ENCODE assay signal across 14 cellular contexts in genomic region chr1:110616587-110616986, GRCh38. TPM values are rescaled to one million over a fixed set of nuclear protein-coding genes. Genes with fewer than 3 reads are reported as not detected.
DNase-seq lines count a peak whose midpoint lies in the region; ATAC-seq and TF ChIP-seq lines count a peak whose summit lies in the region.
"Had no signal": no experiment of that assay in that cellular context is flagged by ENCODE, and none has a peak within 500 bp of the region (broad histone marks: within the 10 kb centered on the region; RNA-seq: fewer than 3 reads in every experiment).

No MANE protein-coding gene starts in this region.

- in situ Hi-C loops in ACHN (cut with HindIII; ENCODE audit: low pct_ligation_motif_present, low pct_unique_long_range_greater_than_20kb, low sequenced_read_pairs) = no loop called here

- peaks cover 44% of the 10 kb centered on the region for H3K27me3 Mint-ChIP-seq in brain

- H3K36me3 ChIP-seq in upper lobe of left lung = no peaks in the 10 kb centered on the region
- H3K36me3 ChIP-seq: neural progenitor cell, thoracic aorta had no signal

- peaks cover 39% of the 10 kb centered on the region for H3K4me1 Mint-ChIP-seq in brain

- peaks cover 0 to 14% (median 11%) of the 10 kb centered on the region in 4 donors for H3K4me1 ChIP-seq in upper lobe of left lung

- no peaks in the 10 kb centered on the region for H3K36me3 Mint-ChIP-seq in brain
- H3K36me3 Mint-ChIP-seq: neural progenitor cell, WTC11 had no signal

- no peak overlapping the region for H3K4me3 Mint-ChIP-seq in brain
- H3K4me3 Mint-ChIP-seq: neural progenitor cell, WTC11 had no signal

- TF ChIP-seq EP300 in upper lobe of left lung (IDR thresholded peaks at IDR 0.05) = no peak

- peaks cover 0 to 9% (median 0%) of the 10 kb centered on the region in 5 experiments for H3K9me3 Mint-ChIP-seq in brain
- H3K9me3 Mint-ChIP-seq: neural progenitor cell, WTC11 had no signal

- TF ChIP-seq CTCF in brain (conservative IDR thresholded peaks at IDR 0.05) (no peak), upper lobe of left lung (IDR thresholded peaks at IDR 0.05) (no peak)

- peak; percentile 60 for DNase-seq in ACHN
- peak; percentile 41 for DNase-seq in ELR (ENCODE audit: low read depth)
- peak; percentile 56 for DNase-seq in NCI-H2196 treated with DMSO at 0.1 percent for 48 hours (lab: John Stamatoyannopoulos, UW; ENCODE audit: unreplicated experiment)
- no peak for DNase-seq in upper lobe of left lung
- DNase-seq in cortex of kidney (lab: John Stamatoyannopoulos, UW) = no peak
- DNase-seq: activated naive CD4-positive, alpha-beta T cell treated with anti-CD3 and anti-CD28 coated beads, Interleukin-2, amount 50 U/mL, for 16 hours; effector memory CD4-positive, alpha-beta T cell; stimulated activated CD4-positive, alpha-beta T cell treated with anti-CD3 and anti-CD28 coated beads, Interleukin-4, amount 100 ng/mL, for 1 hour had no signal

- no peak overlapping the region for H3K4me3 ChIP-seq in upper lobe of left lung
- H3K4me3 ChIP-seq: neural progenitor cell, thoracic aorta had no signal

- H3K27ac ChIP-seq in upper lobe of left lung = no peak overlapping the region
- H3K27ac ChIP-seq: neural progenitor cell, thoracic aorta had no signal

- TF ChIP-seq POLR2A in upper lobe of left lung (IDR thresholded peaks at IDR 0.05) = no peak

- peak overlapping the region in 4 of 5 experiments; percentile 12 to 84 (median 30) for H3K27ac Mint-ChIP-seq in brain
- H3K27ac Mint-ChIP-seq: neural progenitor cell, WTC11 had no signal

- no peaks in the 10 kb centered on the region for H3K27me3 ChIP-seq in upper lobe of left lung

- H3K9me3 ChIP-seq in upper lobe of left lung = no peaks in the 10 kb centered on the region
- H3K9me3 ChIP-seq: thoracic aorta had no signal

- 14 to 16% methylated on average over 3 of the region's 3 CpGs for WGBS in upper lobe of left lung, 2 donors

- ATAC-seq in upper lobe of left lung (ENCODE audit: low FRiP score in 2 of 2) = no peak
- no peak for ATAC-seq in HG02588 (IDR thresholded peaks at IDR 0.05; ENCODE audit: unreplicated experiment)
- ATAC-seq in HG02885 (IDR thresholded peaks at IDR 0.05; ENCODE audit: poor library complexity, unreplicated experiment) = no peak

RNA-seq across cellular contexts. Expression of gene KCNA2, which starts 10.4 kb away (rescaled TPM):
- polyA plus RNA-seq in brain (ENCODE audit: insufficient read depth, low read depth, low replicate concordance) = 4.9 TPM
- total RNA-seq in upper lobe of left lung = under 1 TPM; under 0.01 to 0.77 (median 0.23) TPM

RNA-seq across cellular contexts. Expression of gene KCNA3, which starts 58.2 kb away (rescaled TPM):
- polyA plus RNA-seq in brain (ENCODE audit: insufficient read depth, low read depth, low replicate concordance) = 4.5 TPM
- total RNA-seq in upper lobe of left lung = 10 to 100 TPM; 12.6 to 25.1 (median 19.7) TPM

Comparison
In these comparisons a context has a peak if more than half of its experiments do, and no peak if none do; other contexts are left out.
1. DNase-seq: peak in ACHN (single experiment), ELR (single experiment) and NCI-H2196 treated with DMSO at 0.1 percent for 48 hours (single experiment); none in upper lobe of left lung (0 of 2) and cortex of kidney (single experiment).